Comparison of ENCODE assay signal across 1 cellular context in the genomic region with DNA sequence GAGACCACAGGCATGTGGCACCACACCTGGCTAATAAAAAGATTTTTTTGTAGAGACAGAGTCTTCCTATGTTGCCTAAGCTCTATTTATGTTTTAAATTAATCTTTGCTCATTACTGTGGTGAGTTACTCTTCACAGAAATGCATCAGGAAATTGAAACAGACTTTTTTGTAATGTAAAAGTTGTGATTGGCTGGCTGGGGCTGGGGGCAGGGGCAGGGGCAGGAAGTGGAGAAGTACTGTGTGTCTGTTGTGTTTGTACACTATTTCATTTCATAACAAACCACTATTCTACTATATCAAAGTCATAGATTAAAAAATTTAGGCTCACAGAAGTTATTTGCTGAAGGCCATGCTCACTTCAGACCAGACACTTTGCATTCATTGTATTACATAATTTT.
TF ChIP-seq lines count a peak whose summit lies in the region.

No MANE protein-coding gene starts in this region.

TF ChIP-seq in GM23338, 12 proteins besides CTCF, POLR2A, EP300 and RAD21 (continued from another document):
- no peak for TF ChIP-seq JUNB (IDR thresholded peaks at IDR 0.05; ENCODE audit: unreplicated experiment)
- TF ChIP-seq NANOG (IDR thresholded peaks at IDR 0.05; ENCODE audit: borderline replicate concordance) = no peak
- TF ChIP-seq, protein P1, sequence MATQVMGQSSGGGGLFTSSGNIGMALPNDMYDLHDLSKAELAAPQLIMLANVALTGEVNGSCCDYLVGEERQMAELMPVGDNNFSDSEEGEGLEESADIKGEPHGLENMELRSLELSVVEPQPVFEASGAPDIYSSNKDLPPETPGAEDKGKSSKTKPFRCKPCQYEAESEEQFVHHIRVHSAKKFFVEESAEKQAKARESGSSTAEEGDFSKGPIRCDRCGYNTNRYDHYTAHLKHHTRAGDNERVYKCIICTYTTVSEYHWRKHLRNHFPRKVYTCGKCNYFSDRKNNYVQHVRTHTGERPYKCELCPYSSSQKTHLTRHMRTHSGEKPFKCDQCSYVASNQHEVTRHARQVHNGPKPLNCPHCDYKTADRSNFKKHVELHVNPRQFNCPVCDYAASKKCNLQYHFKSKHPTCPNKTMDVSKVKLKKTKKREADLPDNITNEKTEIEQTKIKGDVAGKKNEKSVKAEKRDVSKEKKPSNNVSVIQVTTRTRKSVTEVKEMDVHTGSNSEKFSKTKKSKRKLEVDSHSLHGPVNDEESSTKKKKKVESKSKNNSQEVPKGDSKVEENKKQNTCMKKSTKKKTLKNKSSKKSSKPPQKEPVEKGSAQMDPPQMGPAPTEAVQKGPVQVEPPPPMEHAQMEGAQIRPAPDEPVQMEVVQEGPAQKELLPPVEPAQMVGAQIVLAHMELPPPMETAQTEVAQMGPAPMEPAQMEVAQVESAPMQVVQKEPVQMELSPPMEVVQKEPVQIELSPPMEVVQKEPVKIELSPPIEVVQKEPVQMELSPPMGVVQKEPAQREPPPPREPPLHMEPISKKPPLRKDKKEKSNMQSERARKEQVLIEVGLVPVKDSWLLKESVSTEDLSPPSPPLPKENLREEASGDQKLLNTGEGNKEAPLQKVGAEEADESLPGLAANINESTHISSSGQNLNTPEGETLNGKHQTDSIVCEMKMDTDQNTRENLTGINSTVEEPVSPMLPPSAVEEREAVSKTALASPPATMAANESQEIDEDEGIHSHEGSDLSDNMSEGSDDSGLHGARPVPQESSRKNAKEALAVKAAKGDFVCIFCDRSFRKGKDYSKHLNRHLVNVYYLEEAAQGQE (IDR thresholded peaks at IDR 0.05; ENCODE audit: unreplicated experiment) = no peak
- TF ChIP-seq EZH2 (IDR thresholded peaks at IDR 0.05; ENCODE audit: low read depth, unreplicated experiment) = no peak
- TF ChIP-seq, protein P2, sequence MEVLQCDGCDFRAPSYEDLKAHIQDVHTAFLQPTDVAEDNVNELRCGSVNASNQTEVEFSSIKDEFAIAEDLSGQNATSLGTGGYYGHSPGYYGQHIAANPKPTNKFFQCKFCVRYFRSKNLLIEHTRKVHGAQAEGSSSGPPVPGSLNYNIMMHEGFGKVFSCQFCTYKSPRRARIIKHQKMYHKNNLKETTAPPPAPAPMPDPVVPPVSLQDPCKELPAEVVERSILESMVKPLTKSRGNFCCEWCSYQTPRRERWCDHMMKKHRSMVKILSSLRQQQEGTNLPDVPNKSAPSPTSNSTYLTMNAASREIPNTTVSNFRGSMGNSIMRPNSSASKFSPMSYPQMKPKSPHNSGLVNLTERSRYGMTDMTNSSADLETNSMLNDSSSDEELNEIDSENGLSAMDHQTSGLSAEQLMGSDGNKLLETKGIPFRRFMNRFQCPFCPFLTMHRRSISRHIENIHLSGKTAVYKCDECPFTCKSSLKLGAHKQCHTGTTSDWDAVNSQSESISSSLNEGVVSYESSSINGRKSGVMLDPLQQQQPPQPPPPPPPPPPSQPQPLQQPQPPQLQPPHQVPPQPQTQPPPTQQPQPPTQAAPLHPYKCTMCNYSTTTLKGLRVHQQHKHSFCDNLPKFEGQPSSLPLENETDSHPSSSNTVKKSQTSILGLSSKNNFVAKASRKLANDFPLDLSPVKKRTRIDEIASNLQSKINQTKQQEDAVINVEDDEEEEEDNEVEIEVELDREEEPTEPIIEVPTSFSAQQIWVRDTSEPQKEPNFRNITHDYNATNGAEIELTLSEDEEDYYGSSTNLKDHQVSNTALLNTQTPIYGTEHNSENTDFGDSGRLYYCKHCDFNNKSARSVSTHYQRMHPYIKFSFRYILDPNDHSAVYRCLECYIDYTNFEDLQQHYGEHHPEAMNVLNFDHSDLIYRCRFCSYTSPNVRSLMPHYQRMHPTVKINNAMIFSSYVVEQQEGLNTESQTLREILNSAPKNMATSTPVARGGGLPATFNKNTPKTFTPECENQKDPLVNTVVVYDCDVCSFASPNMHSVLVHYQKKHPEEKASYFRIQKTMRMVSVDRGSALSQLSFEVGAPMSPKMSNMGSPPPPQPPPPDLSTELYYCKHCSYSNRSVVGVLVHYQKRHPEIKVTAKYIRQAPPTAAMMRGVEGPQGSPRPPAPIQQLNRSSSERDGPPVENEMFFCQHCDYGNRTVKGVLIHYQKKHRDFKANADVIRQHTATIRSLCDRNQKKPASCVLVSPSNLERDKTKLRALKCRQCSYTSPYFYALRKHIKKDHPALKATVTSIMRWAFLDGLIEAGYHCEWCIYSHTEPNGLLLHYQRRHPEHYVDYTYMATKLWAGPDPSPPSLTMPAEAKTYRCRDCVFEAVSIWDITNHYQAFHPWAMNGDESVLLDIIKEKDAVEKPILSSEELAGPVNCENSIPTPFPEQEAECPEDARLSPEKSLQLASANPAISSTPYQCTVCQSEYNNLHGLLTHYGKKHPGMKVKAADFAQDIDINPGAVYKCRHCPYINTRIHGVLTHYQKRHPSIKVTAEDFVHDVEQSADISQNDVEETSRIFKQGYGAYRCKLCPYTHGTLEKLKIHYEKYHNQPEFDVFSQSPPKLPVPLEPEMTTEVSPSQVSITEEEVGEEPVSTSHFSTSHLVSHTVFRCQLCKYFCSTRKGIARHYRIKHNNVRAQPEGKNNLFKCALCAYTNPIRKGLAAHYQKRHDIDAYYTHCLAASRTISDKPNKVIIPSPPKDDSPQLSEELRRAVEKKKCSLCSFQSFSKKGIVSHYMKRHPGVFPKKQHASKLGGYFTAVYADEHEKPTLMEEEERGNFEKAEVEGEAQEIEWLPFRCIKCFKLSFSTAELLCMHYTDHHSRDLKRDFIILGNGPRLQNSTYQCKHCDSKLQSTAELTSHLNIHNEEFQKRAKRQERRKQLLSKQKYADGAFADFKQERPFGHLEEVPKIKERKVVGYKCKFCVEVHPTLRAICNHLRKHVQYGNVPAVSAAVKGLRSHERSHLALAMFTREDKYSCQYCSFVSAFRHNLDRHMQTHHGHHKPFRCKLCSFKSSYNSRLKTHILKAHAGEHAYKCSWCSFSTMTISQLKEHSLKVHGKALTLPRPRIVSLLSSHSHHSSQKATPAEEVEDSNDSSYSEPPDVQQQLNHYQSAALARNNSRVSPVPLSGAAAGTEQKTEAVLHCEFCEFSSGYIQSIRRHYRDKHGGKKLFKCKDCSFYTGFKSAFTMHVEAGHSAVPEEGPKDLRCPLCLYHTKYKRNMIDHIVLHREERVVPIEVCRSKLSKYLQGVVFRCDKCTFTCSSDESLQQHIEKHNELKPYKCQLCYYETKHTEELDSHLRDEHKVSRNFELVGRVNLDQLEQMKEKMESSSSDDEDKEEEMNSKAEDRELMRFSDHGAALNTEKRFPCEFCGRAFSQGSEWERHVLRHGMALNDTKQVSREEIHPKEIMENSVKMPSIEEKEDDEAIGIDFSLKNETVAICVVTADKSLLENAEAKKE (CRISPR knock-in tag; IDR thresholded peaks at IDR 0.05) = no peak
- no peak for TF ChIP-seq EZH2phosphoT487 (IDR thresholded peaks at IDR 0.05; ENCODE audit: unreplicated experiment)
- no peak for TF ChIP-seq STAT1 (IDR thresholded peaks at IDR 0.05; ENCODE audit: unreplicated experiment)
- no peak for TF ChIP-seq ZNF114 (CRISPR knock-in tag; IDR thresholded peaks at IDR 0.05)
- no peak for TF ChIP-seq ZNF331 (CRISPR knock-in tag; IDR thresholded peaks at IDR 0.05; ENCODE audit: low read depth)
- no peak for TF ChIP-seq POLR2AphosphoS5 (IDR thresholded peaks at IDR 0.05; ENCODE audit: low read depth)
